1 cellular context compared by ENCODE assay signal in genomic region chr16:88487920-88488842, GRCh38.
TF ChIP-seq lines count a peak whose summit lies in the region.

No MANE protein-coding gene starts in this region.

TF ChIP-seq in HepG2, 621 proteins besides CTCF, POLR2A, EP300 and RAD21 (continued from another document and continues in another):
- TF ChIP-seq HIC2 (CRISPR knock-in tag; IDR thresholded peaks at IDR 0.05; ENCODE audit: low read depth) (peak; percentile 99), NBN (conservative IDR thresholded peaks at IDR 0.05) (no peak), ZNF83 (CRISPR knock-in tag; IDR thresholded peaks at IDR 0.05; ENCODE audit: borderline replicate concordance) (peak; percentile 100), ZNF652 (CRISPR knock-in tag; IDR thresholded peaks at IDR 0.05; ENCODE audit: borderline replicate concordance, low read depth) (peak; percentile 95), ZNF263 (CRISPR knock-in tag; IDR thresholded peaks at IDR 0.05) (peak; percentile 97), HNRNPLL (IDR thresholded peaks at IDR 0.05; ENCODE audit: low read depth, low read length, poor library complexity, severe bottlenecking) (peak; percentile 72), ZNF274 (CRISPR knock-in tag; IDR thresholded peaks at IDR 0.05) (peak; percentile 100), ZNF703 (CRISPR knock-in tag; IDR thresholded peaks at IDR 0.05; ENCODE audit: borderline replicate concordance) (peak; percentile 100), PHF21A (CRISPR knock-in tag; IDR thresholded peaks at IDR 0.05) (peak; percentile 98), U2AF2 (IDR thresholded peaks at IDR 0.05; ENCODE audit: low read depth, low read length) (no peak), AKAP8 (CRISPR knock-in tag; IDR thresholded peaks at IDR 0.05) (peak; percentile 100), JUN (CRISPR knock-in tag; IDR thresholded peaks at IDR 0.05) (peak; percentile 100), XBP1 (CRISPR knock-in tag; IDR thresholded peaks at IDR 0.05) (peak; percentile 99), MTA3 (CRISPR knock-in tag; IDR thresholded peaks at IDR 0.05) (peak; percentile 89; the same call in 1 of the 2 replicates), ZSCAN29 (CRISPR knock-in tag; conservative IDR thresholded peaks at IDR 0.05) (peak; percentile 99), PHF5A (CRISPR knock-in tag; IDR thresholded peaks at IDR 0.05; ENCODE audit: low read depth, unreplicated experiment) (peak; percentile 97), GMEB2 (CRISPR knock-in tag; IDR thresholded peaks at IDR 0.05; ENCODE audit: low read depth) (peak; percentile 80), TOPORS (CRISPR knock-in tag; IDR thresholded peaks at IDR 0.05) (peak; percentile 100), ZNF501 (CRISPR knock-in tag; IDR thresholded peaks at IDR 0.05) (peak; percentile 100), RBAK (CRISPR knock-in tag; IDR thresholded peaks at IDR 0.05) (peak; percentile 94; the same call in 1 of the 2 replicates), SMAD9 (CRISPR knock-in tag; IDR thresholded peaks at IDR 0.05) (peak; percentile 100), ESRRA (CRISPR knock-in tag; IDR thresholded peaks at IDR 0.05; ENCODE audit: low read depth) (peak; percentile 99), ZGPAT (CRISPR knock-in tag; IDR thresholded peaks at IDR 0.05) (peak; percentile 100), CHD4 (IDR thresholded peaks at IDR 0.05; ENCODE audit: borderline replicate concordance, low read length) (peak; percentile 99), TMF1 (CRISPR knock-in tag; IDR thresholded peaks at IDR 0.05; ENCODE audit: low read depth) (peak; percentile 100), ZNF713 (CRISPR knock-in tag; IDR thresholded peaks at IDR 0.05) (peak; percentile 100), HMGXB3 (CRISPR knock-in tag; IDR thresholded peaks at IDR 0.05; ENCODE audit: borderline replicate concordance) (peak; percentile 98), HMG20B (CRISPR knock-in tag; conservative IDR thresholded peaks at IDR 0.05) (peak; percentile 97), FOXA3 (CRISPR knock-in tag; IDR thresholded peaks at IDR 0.05) (peak; percentile 97), PAF1 (CRISPR knock-in tag; IDR thresholded peaks at IDR 0.05) (peak; percentile 90), ZNF329 (CRISPR knock-in tag; IDR thresholded peaks at IDR 0.05; ENCODE audit: low read depth) (peak; percentile 99), ATF1 (CRISPR knock-in tag; IDR thresholded peaks at IDR 0.05) (peak; percentile 95; the same call in 1 of the 2 replicates), KLF16 (CRISPR knock-in tag; IDR thresholded peaks at IDR 0.05) (peak; percentile 100)
- TF ChIP-seq, protein P1, sequence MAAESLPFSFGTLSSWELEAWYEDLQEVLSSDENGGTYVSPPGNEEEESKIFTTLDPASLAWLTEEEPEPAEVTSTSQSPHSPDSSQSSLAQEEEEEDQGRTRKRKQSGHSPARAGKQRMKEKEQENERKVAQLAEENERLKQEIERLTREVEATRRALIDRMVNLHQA (CRISPR knock-in tag; IDR thresholded peaks at IDR 0.05), result peak; percentile 94
- TF ChIP-seq, protein P2, sequence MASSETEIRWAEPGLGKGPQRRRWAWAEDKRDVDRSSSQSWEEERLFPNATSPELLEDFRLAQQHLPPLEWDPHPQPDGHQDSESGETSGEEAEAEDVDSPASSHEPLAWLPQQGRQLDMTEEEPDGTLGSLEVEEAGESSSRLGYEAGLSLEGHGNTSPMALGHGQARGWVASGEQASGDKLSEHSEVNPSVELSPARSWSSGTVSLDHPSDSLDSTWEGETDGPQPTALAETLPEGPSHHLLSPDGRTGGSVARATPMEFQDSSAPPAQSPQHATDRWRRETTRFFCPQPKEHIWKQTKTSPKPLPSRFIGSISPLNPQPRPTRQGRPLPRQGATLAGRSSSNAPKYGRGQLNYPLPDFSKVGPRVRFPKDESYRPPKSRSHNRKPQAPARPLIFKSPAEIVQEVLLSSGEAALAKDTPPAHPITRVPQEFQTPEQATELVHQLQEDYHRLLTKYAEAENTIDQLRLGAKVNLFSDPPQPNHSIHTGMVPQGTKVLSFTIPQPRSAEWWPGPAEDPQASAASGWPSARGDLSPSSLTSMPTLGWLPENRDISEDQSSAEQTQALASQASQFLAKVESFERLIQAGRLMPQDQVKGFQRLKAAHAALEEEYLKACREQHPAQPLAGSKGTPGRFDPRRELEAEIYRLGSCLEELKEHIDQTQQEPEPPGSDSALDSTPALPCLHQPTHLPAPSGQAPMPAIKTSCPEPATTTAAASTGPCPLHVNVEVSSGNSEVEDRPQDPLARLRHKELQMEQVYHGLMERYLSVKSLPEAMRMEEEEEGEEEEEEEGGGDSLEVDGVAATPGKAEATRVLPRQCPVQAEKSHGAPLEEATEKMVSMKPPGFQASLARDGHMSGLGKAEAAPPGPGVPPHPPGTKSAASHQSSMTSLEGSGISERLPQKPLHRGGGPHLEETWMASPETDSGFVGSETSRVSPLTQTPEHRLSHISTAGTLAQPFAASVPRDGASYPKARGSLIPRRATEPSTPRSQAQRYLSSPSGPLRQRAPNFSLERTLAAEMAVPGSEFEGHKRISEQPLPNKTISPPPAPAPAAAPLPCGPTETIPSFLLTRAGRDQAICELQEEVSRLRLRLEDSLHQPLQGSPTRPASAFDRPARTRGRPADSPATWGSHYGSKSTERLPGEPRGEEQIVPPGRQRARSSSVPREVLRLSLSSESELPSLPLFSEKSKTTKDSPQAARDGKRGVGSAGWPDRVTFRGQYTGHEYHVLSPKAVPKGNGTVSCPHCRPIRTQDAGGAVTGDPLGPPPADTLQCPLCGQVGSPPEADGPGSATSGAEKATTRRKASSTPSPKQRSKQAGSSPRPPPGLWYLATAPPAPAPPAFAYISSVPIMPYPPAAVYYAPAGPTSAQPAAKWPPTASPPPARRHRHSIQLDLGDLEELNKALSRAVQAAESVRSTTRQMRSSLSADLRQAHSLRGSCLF (CRISPR knock-in tag; IDR thresholded peaks at IDR 0.05; ENCODE audit: borderline replicate concordance), result peak; percentile 100
- TF ChIP-seq, protein P3, sequence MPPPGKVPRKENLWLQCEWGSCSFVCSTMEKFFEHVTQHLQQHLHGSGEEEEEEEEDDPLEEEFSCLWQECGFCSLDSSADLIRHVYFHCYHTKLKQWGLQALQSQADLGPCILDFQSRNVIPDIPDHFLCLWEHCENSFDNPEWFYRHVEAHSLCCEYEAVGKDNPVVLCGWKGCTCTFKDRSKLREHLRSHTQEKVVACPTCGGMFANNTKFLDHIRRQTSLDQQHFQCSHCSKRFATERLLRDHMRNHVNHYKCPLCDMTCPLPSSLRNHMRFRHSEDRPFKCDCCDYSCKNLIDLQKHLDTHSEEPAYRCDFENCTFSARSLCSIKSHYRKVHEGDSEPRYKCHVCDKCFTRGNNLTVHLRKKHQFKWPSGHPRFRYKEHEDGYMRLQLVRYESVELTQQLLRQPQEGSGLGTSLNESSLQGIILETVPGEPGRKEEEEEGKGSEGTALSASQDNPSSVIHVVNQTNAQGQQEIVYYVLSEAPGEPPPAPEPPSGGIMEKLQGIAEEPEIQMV (CRISPR knock-in tag; IDR thresholded peaks at IDR 0.05; ENCODE audit: low read depth), result peak; percentile 99
- TF ChIP-seq, protein P4, sequence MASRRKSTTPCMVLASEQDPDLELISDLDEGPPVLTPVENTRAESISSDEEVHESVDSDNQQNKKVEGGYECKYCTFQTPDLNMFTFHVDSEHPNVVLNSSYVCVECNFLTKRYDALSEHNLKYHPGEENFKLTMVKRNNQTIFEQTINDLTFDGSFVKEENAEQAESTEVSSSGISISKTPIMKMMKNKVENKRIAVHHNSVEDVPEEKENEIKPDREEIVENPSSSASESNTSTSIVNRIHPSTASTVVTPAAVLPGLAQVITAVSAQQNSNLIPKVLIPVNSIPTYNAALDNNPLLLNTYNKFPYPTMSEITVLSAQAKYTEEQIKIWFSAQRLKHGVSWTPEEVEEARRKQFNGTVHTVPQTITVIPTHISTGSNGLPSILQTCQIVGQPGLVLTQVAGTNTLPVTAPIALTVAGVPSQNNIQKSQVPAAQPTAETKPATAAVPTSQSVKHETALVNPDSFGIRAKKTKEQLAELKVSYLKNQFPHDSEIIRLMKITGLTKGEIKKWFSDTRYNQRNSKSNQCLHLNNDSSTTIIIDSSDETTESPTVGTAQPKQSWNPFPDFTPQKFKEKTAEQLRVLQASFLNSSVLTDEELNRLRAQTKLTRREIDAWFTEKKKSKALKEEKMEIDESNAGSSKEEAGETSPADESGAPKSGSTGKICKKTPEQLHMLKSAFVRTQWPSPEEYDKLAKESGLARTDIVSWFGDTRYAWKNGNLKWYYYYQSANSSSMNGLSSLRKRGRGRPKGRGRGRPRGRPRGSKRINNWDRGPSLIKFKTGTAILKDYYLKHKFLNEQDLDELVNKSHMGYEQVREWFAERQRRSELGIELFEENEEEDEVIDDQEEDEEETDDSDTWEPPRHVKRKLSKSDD (CRISPR knock-in tag; IDR thresholded peaks at IDR 0.05; ENCODE audit: low read depth), result peak; percentile 100
- TF ChIP-seq, protein P5, sequence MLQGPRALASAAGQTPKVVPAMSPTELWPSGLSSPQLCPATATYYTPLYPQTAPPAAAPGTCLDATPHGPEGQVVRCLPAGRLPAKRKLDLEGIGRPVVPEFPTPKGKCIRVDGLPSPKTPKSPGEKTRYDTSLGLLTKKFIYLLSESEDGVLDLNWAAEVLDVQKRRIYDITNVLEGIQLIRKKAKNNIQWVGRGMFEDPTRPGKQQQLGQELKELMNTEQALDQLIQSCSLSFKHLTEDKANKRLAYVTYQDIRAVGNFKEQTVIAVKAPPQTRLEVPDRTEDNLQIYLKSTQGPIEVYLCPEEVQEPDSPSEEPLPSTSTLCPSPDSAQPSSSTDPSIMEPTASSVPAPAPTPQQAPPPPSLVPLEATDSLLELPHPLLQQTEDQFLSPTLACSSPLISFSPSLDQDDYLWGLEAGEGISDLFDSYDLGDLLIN (CRISPR knock-in tag; IDR thresholded peaks at IDR 0.05; ENCODE audit: borderline replicate concordance), result peak; percentile 100; the same call in 1 of the 2 replicates
- TF ChIP-seq, protein P6, sequence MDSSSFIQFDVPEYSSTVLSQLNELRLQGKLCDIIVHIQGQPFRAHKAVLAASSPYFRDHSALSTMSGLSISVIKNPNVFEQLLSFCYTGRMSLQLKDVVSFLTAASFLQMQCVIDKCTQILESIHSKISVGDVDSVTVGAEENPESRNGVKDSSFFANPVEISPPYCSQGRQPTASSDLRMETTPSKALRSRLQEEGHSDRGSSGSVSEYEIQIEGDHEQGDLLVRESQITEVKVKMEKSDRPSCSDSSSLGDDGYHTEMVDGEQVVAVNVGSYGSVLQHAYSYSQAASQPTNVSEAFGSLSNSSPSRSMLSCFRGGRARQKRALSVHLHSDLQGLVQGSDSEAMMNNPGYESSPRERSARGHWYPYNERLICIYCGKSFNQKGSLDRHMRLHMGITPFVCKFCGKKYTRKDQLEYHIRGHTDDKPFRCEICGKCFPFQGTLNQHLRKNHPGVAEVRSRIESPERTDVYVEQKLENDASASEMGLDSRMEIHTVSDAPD (CRISPR knock-in tag; IDR thresholded peaks at IDR 0.05), result peak; percentile 100
